Comparison of ENCODE assay signal across 1 cellular context in the genomic region with DNA sequence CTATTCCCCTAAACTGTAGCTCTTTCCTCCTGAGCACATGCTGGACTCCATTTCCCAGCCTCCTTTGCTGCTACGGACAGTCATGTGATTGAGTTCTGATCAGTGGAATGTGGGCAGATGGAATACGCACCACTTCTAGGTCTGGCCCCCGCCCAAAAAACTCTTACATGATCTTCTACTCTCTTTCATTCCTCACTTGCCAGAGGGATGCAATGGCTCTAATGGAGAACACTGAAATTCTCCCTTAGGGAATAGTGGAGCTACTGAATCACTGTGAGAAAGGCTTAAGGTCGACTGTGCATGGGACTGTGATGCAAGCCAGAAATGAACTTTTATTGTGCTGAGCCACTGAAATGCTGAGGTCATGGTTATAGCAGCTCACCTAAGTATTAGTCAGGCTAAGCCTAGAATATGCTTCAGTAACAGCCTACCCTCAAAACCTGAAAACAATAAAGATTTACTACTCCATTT.
TF ChIP-seq lines count a peak whose summit lies in the region.

No MANE protein-coding gene starts in this region.

TF ChIP-seq in HEK293, 187 proteins besides CTCF, POLR2A, EP300 and RAD21 (continued from another document and continues in another):
- no peak for TF ChIP-seq ZNF658 (tag by site-specific recombination; IDR thresholded peaks at IDR 0.05)
- TF ChIP-seq ZNF24 (tag by site-specific recombination; IDR thresholded peaks at IDR 0.05) = peak; percentile 74
- no peak for TF ChIP-seq ZNF48 (tag by site-specific recombination; IDR thresholded peaks at IDR 0.05)
- TF ChIP-seq ZNF366 (tag by site-specific recombination; conservative IDR thresholded peaks at IDR 0.05) = 0 out of 2 replicates have a peak, but pooled peaks have one; percentile 22
- peak; percentile 32; the same call in 1 of the 2 replicates for TF ChIP-seq ZBTB20 (tag by site-specific recombination; IDR thresholded peaks at IDR 0.05)
- no peak for TF ChIP-seq ZNF624 (tag by site-specific recombination; IDR thresholded peaks at IDR 0.05)
- TF ChIP-seq, protein P1, sequence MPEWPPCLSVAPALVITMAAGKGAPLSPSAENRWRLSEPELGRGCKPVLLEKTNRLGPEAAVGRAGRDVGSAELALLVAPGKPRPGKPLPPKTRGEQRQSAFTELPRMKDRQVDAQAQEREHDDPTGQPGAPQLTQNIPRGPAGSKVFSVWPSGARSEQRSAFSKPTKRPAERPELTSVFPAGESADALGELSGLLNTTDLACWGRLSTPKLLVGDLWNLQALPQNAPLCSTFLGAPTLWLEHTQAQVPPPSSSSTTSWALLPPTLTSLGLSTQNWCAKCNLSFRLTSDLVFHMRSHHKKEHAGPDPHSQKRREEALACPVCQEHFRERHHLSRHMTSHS (tag by site-specific recombination; IDR thresholded peaks at IDR 0.05) = no peak
- TF ChIP-seq ZBTB8A (tag by site-specific recombination; IDR thresholded peaks at IDR 0.05) = no peak
- TF ChIP-seq, protein P2, sequence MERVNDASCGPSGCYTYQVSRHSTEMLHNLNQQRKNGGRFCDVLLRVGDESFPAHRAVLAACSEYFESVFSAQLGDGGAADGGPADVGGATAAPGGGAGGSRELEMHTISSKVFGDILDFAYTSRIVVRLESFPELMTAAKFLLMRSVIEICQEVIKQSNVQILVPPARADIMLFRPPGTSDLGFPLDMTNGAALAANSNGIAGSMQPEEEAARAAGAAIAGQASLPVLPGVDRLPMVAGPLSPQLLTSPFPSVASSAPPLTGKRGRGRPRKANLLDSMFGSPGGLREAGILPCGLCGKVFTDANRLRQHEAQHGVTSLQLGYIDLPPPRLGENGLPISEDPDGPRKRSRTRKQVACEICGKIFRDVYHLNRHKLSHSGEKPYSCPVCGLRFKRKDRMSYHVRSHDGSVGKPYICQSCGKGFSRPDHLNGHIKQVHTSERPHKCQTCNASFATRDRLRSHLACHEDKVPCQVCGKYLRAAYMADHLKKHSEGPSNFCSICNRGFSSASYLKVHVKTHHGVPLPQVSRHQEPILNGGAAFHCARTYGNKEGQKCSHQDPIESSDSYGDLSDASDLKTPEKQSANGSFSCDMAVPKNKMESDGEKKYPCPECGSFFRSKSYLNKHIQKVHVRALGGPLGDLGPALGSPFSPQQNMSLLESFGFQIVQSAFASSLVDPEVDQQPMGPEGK (tag by site-specific recombination; IDR thresholded peaks at IDR 0.05) = peak; percentile 45; the same call in 1 of the 2 replicates
- TF ChIP-seq, protein P3, sequence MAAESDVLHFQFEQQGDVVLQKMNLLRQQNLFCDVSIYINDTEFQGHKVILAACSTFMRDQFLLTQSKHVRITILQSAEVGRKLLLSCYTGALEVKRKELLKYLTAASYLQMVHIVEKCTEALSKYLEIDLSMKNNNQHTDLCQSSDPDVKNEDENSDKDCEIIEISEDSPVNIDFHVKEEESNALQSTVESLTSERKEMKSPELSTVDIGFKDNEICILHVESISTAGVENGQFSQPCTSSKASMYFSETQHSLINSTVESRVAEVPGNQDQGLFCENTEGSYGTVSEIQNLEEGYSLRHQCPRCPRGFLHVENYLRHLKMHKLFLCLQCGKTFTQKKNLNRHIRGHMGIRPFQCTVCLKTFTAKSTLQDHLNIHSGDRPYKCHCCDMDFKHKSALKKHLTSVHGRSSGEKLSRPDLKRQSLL (tag by site-specific recombination; IDR thresholded peaks at IDR 0.05) = no peak
- TF ChIP-seq ZNF133 (tag by site-specific recombination; IDR thresholded peaks at IDR 0.05) = no peak
- no peak for TF ChIP-seq RBAK (tag by site-specific recombination; IDR thresholded peaks at IDR 0.05)
- TF ChIP-seq ZNF664 (tag by site-specific recombination; IDR thresholded peaks at IDR 0.05) = peak; percentile 87
- TF ChIP-seq ZNF843 (tag by site-specific recombination; IDR thresholded peaks at IDR 0.05) = no peak
- TF ChIP-seq, protein P4, sequence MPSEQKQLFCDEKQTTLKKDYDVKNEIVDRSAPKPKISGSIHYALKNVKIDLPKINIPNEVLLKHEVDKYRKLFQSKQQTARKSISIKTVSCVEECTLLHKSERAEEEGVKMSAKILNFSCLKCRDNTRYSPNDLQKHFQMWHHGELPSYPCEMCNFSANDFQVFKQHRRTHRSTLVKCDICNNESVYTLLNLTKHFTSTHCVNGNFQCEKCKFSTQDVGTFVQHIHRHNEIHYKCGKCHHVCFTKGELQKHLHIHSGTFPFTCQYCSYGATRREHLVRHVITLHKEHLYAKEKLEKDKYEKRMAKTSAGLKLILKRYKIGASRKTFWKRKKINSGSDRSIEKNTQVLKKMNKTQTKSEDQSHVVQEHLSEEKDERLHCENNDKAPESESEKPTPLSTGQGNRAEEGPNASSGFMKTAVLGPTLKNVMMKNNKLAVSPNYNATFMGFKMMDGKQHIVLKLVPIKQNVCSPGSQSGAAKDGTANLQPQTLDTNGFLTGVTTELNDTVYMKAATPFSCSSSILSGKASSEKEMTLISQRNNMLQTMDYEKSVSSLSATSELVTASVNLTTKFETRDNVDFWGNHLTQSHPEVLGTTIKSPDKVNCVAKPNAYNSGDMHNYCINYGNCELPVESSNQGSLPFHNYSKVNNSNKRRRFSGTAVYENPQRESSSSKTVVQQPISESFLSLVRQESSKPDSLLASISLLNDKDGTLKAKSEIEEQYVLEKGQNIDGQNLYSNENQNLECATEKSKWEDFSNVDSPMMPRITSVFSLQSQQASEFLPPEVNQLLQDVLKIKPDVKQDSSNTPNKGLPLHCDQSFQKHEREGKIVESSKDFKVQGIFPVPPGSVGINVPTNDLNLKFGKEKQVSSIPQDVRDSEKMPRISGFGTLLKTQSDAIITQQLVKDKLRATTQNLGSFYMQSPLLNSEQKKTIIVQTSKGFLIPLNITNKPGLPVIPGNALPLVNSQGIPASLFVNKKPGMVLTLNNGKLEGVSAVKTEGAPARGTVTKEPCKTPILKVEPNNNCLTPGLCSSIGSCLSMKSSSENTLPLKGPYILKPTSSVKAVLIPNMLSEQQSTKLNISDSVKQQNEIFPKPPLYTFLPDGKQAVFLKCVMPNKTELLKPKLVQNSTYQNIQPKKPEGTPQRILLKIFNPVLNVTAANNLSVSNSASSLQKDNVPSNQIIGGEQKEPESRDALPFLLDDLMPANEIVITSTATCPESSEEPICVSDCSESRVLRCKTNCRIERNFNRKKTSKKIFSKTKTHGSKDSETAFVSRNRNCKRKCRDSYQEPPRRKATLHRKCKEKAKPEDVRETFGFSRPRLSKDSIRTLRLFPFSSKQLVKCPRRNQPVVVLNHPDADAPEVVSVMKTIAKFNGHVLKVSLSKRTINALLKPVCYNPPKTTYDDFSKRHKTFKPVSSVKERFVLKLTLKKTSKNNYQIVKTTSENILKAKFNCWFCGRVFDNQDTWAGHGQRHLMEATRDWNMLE (tag by site-specific recombination; conservative IDR thresholded peaks at IDR 0.05; ENCODE audit: low read depth) = peak; percentile 58
- peak; percentile 27; the same call in 1 of the 2 replicates for TF ChIP-seq KLF8 (tag by site-specific recombination; IDR thresholded peaks at IDR 0.05)
- TF ChIP-seq ZNF112 (tag by site-specific recombination; IDR thresholded peaks at IDR 0.05) = no peak
- no peak for TF ChIP-seq ZNF529 (tag by site-specific recombination; IDR thresholded peaks at IDR 0.05; ENCODE audit: insufficient replicate concordance)
- TF ChIP-seq, protein P5, sequence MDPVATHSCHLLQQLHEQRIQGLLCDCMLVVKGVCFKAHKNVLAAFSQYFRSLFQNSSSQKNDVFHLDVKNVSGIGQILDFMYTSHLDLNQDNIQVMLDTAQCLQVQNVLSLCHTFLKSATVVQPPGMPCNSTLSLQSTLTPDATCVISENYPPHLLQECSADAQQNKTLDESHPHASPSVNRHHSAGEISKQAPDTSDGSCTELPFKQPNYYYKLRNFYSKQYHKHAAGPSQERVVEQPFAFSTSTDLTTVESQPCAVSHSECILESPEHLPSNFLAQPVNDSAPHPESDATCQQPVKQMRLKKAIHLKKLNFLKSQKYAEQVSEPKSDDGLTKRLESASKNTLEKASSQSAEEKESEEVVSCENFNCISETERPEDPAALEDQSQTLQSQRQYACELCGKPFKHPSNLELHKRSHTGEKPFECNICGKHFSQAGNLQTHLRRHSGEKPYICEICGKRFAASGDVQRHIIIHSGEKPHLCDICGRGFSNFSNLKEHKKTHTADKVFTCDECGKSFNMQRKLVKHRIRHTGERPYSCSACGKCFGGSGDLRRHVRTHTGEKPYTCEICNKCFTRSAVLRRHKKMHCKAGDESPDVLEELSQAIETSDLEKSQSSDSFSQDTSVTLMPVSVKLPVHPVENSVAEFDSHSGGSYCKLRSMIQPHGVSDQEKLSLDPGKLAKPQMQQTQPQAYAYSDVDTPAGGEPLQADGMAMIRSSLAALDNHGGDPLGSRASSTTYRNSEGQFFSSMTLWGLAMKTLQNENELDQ (tag by site-specific recombination; IDR thresholded peaks at IDR 0.05; ENCODE audit: low read depth) = no peak
- TF ChIP-seq, protein P6, sequence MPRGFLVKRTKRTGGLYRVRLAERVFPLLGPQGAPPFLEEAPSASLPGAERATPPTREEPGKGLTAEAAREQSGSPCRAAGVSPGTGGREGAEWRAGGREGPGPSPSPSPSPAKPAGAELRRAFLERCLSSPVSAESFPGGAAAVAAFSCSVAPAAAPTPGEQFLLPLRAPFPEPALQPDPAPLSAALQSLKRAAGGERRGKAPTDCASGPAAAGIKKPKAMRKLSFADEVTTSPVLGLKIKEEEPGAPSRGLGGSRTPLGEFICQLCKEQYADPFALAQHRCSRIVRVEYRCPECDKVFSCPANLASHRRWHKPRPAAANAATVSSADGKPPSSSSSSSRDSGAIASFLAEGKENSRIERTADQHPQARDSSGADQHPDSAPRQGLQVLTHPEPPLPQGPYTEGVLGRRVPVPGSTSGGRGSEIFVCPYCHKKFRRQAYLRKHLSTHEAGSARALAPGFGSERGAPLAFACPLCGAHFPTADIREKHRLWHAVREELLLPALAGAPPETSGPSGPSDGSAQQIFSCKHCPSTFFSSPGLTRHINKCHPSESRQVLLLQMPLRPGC (tag by site-specific recombination; IDR thresholded peaks at IDR 0.05) = peak; percentile 77; the same call in 1 of the 2 replicates
- no peak for TF ChIP-seq ZNF202 (tag by site-specific recombination; IDR thresholded peaks at IDR 0.05; ENCODE audit: borderline replicate concordance)
- TF ChIP-seq SP7 (tag by site-specific recombination; IDR thresholded peaks at IDR 0.05) = no peak
- TF ChIP-seq ZNF610 (tag by site-specific recombination; IDR thresholded peaks at IDR 0.05; ENCODE audit: borderline replicate concordance) = no peak
- no peak for TF ChIP-seq ZNF560 (tag by site-specific recombination; IDR thresholded peaks at IDR 0.05; ENCODE audit: borderline replicate concordance)
- TF ChIP-seq BCL11B (tag by site-specific recombination; IDR thresholded peaks at IDR 0.05; ENCODE audit: low read depth) = no peak
- no peak for TF ChIP-seq ZNF175 (tag by site-specific recombination; IDR thresholded peaks at IDR 0.05)
- TF ChIP-seq, protein P7, sequence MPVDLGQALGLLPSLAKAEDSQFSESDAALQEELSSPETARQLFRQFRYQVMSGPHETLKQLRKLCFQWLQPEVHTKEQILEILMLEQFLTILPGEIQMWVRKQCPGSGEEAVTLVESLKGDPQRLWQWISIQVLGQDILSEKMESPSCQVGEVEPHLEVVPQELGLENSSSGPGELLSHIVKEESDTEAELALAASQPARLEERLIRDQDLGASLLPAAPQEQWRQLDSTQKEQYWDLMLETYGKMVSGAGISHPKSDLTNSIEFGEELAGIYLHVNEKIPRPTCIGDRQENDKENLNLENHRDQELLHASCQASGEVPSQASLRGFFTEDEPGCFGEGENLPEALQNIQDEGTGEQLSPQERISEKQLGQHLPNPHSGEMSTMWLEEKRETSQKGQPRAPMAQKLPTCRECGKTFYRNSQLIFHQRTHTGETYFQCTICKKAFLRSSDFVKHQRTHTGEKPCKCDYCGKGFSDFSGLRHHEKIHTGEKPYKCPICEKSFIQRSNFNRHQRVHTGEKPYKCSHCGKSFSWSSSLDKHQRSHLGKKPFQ (tag by site-specific recombination; IDR thresholded peaks at IDR 0.05) = no peak
- no peak for TF ChIP-seq ZNF555 (tag by site-specific recombination; conservative IDR thresholded peaks at IDR 0.05)
- TF ChIP-seq ZNF626 (tag by site-specific recombination; IDR thresholded peaks at IDR 0.05) = no peak
- TF ChIP-seq REPIN1 (tag by site-specific recombination; IDR thresholded peaks at IDR 0.05; ENCODE audit: low read depth) = no peak
- TF ChIP-seq, protein P8, sequence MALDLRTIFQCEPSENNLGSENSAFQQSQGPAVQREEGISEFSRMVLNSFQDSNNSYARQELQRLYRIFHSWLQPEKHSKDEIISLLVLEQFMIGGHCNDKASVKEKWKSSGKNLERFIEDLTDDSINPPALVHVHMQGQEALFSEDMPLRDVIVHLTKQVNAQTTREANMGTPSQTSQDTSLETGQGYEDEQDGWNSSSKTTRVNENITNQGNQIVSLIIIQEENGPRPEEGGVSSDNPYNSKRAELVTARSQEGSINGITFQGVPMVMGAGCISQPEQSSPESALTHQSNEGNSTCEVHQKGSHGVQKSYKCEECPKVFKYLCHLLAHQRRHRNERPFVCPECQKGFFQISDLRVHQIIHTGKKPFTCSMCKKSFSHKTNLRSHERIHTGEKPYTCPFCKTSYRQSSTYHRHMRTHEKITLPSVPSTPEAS (tag by site-specific recombination; IDR thresholded peaks at IDR 0.05) = no peak
- TF ChIP-seq ZNF600 (tag by site-specific recombination; IDR thresholded peaks at IDR 0.05) = no peak
- TF ChIP-seq ZSCAN30 (tag by site-specific recombination; IDR thresholded peaks at IDR 0.05) = no peak
- no peak for TF ChIP-seq ZNF391 (tag by site-specific recombination; IDR thresholded peaks at IDR 0.05; ENCODE audit: borderline replicate concordance, low read depth)
- 0 out of 2 replicates have a peak, but pooled peaks have one; percentile 44 for TF ChIP-seq ZNF660 (tag by site-specific recombination; IDR thresholded peaks at IDR 0.05)
- TF ChIP-seq ZNF335 (tag by site-specific recombination; conservative IDR thresholded peaks at IDR 0.05) = peak; percentile 52
- TF ChIP-seq ZNF214 (tag by site-specific recombination; IDR thresholded peaks at IDR 0.05; ENCODE audit: borderline replicate concordance) = no peak
- TF ChIP-seq ZFP69B (tag by site-specific recombination; IDR thresholded peaks at IDR 0.05) = no peak
- TF ChIP-seq, protein P9, sequence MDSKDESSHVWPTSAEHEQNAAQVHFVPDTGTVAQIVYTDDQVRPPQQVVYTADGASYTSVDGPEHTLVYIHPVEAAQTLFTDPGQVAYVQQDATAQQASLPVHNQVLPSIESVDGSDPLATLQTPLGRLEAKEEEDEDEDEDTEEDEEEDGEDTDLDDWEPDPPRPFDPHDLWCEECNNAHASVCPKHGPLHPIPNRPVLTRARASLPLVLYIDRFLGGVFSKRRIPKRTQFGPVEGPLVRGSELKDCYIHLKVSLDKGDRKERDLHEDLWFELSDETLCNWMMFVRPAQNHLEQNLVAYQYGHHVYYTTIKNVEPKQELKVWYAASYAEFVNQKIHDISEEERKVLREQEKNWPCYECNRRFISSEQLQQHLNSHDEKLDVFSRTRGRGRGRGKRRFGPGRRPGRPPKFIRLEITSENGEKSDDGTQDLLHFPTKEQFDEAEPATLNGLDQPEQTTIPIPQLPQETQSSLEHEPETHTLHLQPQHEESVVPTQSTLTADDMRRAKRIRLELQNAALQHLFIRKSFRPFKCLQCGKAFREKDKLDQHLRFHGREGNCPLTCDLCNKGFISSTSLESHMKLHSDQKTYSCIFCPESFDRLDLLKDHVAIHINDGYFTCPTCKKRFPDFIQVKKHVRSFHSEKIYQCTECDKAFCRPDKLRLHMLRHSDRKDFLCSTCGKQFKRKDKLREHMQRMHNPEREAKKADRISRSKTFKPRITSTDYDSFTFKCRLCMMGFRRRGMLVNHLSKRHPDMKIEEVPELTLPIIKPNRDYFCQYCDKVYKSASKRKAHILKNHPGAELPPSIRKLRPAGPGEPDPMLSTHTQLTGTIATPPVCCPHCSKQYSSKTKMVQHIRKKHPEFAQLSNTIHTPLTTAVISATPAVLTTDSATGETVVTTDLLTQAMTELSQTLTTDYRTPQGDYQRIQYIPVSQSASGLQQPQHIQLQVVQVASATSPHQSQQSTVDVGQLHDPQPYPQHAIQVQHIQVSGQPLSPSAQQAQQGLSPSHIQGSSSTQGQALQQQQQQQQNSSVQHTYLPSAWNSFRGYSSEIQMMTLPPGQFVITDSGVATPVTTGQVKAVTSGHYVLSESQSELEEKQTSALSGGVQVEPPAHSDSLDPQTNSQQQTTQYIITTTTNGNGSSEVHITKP (tag by site-specific recombination; IDR thresholded peaks at IDR 0.05) = peak; percentile 52
